In the genomic region with DNA sequence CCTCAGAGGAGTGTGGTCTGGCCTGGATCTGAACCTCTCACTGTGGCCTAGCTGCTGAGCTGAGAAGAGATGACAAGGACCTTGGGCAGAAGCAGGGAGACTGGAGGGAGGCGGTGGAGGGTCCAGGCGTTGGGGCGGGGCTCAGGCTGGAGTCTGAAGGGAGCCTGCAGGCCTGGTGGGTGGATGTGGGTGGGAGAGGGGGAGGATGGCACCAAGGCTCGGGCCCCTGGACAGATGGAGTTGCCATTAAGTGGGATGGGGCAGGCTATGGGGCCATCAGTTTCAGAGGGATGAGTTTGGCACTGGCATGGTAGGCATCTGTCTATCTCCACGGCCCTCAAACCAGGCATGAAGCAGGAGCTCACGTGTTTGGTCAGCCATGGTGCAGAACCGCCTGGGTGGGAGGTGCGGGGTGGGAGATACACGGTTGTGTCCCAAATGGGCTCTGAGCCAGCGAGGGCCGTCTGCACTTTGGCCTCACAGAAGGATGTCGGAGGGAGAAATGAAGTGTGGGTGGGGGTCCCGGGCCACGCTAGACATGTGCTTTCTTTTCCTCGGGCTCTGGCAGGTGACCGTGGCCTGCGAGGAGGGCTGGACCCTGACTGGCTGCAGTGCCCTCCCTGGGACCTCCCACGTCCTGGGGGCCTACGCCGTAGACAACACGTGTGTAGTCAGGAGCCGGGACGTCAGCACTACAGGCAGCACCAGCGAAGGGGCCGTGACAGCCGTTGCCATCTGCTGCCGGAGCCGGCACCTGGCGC, we compare ENCODE assay signal across 22 cellular contexts. TPM values are rescaled to one million over a fixed set of nuclear protein-coding genes. Genes with fewer than 3 reads are reported as not detected.
A peak's percentile ranks its signal among the peaks of the same experiment; 100 is the strongest.
DNase-seq lines count a peak whose midpoint lies in the region; ATAC-seq and TF ChIP-seq lines count a peak whose summit lies in the region.
"Had no signal": no experiment of that assay in that cellular context is flagged by ENCODE, and none has a peak within 500 bp of the region (broad histone marks: within the 10 kb centered on the region; RNA-seq: fewer than 3 reads in every experiment).

No MANE protein-coding gene starts in this region.

- peak; percentile 11 for DNase-seq in GM13976 (ENCODE audit: low spot score)
- peak; percentile 63 for DNase-seq in NCI-H2171 (lab: John Stamatoyannopoulos, UW)
- no peak for DNase-seq in esophagus muscularis mucosa (ENCODE audit: extremely low spot score)
- DNase-seq in stimulated activated effector memory CD8-positive, alpha-beta T cell treated with anti-CD3 and anti-CD28 coated beads, Interleukin-12 subunit alpha, Interleukin-12 subunit beta, amount 100 ng/mL, for 72 hours (ENCODE audit: low spot score in 2 of 2): no peak
- DNase-seq in HEK293T (ENCODE audit: extremely low spot score): no peak
- DNase-seq: activated CD4-positive, alpha-beta T cell treated with anti-CD3 and anti-CD28 coated beads, Interleukin-2, amount 10 ng/mL, durations not matched to agents 24 days and 14 days; activated CD8-positive, alpha-beta memory T cell treated with anti-CD3 and anti-CD28 coated beads, Interleukin-2, amount 10 ng/mL, durations not matched to agents 7 days and 5 days; activated T-cell treated with anti-CD3 and anti-CD28 coated beads, Interleukin-2, amount 50 U/mL, for 72 hours; caudate nucleus; CD4-positive, alpha-beta memory T cell; DND-41; KG1; NCI-H748 treated with DMSO at 0.1 percent for 48 hours; stimulated activated CD4-positive, alpha-beta T cell treated with anti-CD3 and anti-CD28 coated beads, Interleukin-15, amount 100 ng/mL, for 24 hours; transverse colon had no signal

- WGBS in esophagus muscularis mucosa: 94% methylated on average over 26 of the region's 29 CpGs

- in situ Hi-C loops in GM13976 (cut with MboI; ENCODE audit: low sequenced_read_pairs, unreplicated experiment): no loop called here

- TF ChIP-seq EP300 in esophagus muscularis mucosa (IDR thresholded peaks at IDR 0.05): no peak

- H3K36me3 Mint-ChIP-seq in stimulated activated effector memory CD8-positive, alpha-beta T cell treated with anti-CD3 and anti-CD28 coated beads, Interleukin-12 subunit alpha, Interleukin-12 subunit beta, amount 100 ng/mL, for 72 hours: peaks cover 19% of the 10 kb centered on the region

- intact Hi-C loops in esophagus muscularis mucosa (cut with DNase I): no loop called here

- H3K9me3 ChIP-seq in esophagus muscularis mucosa: no peaks in the 10 kb centered on the region
- H3K9me3 ChIP-seq: prostate gland, transverse colon had no signal

- H3K4me1 ChIP-seq in esophagus muscularis mucosa: peaks cover 33 to 65% (median 54%) of the 10 kb centered on the region in 4 donors
- H3K4me1 ChIP-seq: neural progenitor cell had no signal

- H3K4me3 ChIP-seq in esophagus muscularis mucosa: no peak overlapping the region
- H3K4me3 ChIP-seq: neural progenitor cell, prostate gland, transverse colon had no signal

- H3K36me3 ChIP-seq in esophagus muscularis mucosa: peaks cover 0 to 23% (median 14%) of the 10 kb centered on the region in 4 donors

- no peak for TF ChIP-seq CTCF in GM13976 (IDR thresholded peaks at IDR 0.05; ENCODE audit: borderline replicate concordance, control extremely low read depth, extremely low read depth, insufficient read depth, missing control alignments)
- no peak for TF ChIP-seq CTCF in esophagus muscularis mucosa (IDR thresholded peaks at IDR 0.05)

- H3K27me3 ChIP-seq in esophagus muscularis mucosa: no peaks in the 10 kb centered on the region
- H3K27me3 ChIP-seq: neural progenitor cell, transverse colon had no signal

- POLR2A ChIA-PET in HEK293T (lab: Yijun Ruan, JAX): no interaction called here

- peak overlapping the region; percentile 74 for H3K27ac Mint-ChIP-seq in stimulated activated effector memory CD8-positive, alpha-beta T cell treated with anti-CD3 and anti-CD28 coated beads, Interleukin-12 subunit alpha, Interleukin-12 subunit beta, amount 100 ng/mL, for 72 hours
- H3K27ac Mint-ChIP-seq: activated CD8-positive, alpha-beta memory T cell treated with anti-CD3 and anti-CD28 coated beads, Interleukin-2, amount 10 ng/mL, durations not matched to agents 7 days and 5 days; activated naive CD4-positive, alpha-beta T cell treated with anti-CD3 and anti-CD28 coated beads, Interleukin-2, amount 50 U/mL, for 24 hours; CD4-positive, alpha-beta memory T cell had no signal

- no peak for TF ChIP-seq POLR2A in esophagus muscularis mucosa (IDR thresholded peaks at IDR 0.05; ENCODE audit: low read depth)

- H3K9me3 Mint-ChIP-seq in stimulated activated effector memory CD8-positive, alpha-beta T cell treated with anti-CD3 and anti-CD28 coated beads, Interleukin-12 subunit alpha, Interleukin-12 subunit beta, amount 100 ng/mL, for 72 hours: no peaks in the 10 kb centered on the region
- H3K9me3 Mint-ChIP-seq: activated CD4-positive, alpha-beta T cell treated with anti-CD3 and anti-CD28 coated beads, Interleukin-2, amount 10 ng/mL, durations not matched to agents 24 days and 14 days; activated naive CD4-positive, alpha-beta T cell treated with anti-CD3 and anti-CD28 coated beads, Interleukin-2, amount 50 U/mL, for 24 hours; activated T-cell treated with anti-CD3 and anti-CD28 coated beads, Interleukin-2, amount 50 U/mL, for 72 hours; neural progenitor cell had no signal

- peak overlapping the region; percentile 29 to 70 (median 61) for H3K27ac ChIP-seq in esophagus muscularis mucosa (replicated peaks in 1 of 4)
- H3K27ac ChIP-seq: neural progenitor cell, prostate gland, transverse colon, VCaP had no signal

- no peak for ATAC-seq in stimulated activated effector memory CD8-positive, alpha-beta T cell treated with anti-CD3 and anti-CD28 coated beads, Interleukin-12 subunit alpha, Interleukin-12 subunit beta, amount 100 ng/mL, for 72 hours
- ATAC-seq in GM19463 (IDR thresholded peaks at IDR 0.05; ENCODE audit: unreplicated experiment) (no peak), HG03442 (IDR thresholded peaks at IDR 0.05; ENCODE audit: unreplicated experiment) (no peak)
- ATAC-seq: activated CD8-positive, alpha-beta memory T cell treated with anti-CD3 and anti-CD28 coated beads, Interleukin-2, amount 10 ng/mL, durations not matched to agents 7 days and 5 days; activated T-cell treated with anti-CD3 and anti-CD28 coated beads, Interleukin-2, amount 50 U/mL, for 72 hours had no signal

- no peak overlapping the region for H3K4me3 Mint-ChIP-seq in stimulated activated effector memory CD8-positive, alpha-beta T cell treated with anti-CD3 and anti-CD28 coated beads, Interleukin-12 subunit alpha, Interleukin-12 subunit beta, amount 100 ng/mL, for 72 hours
- H3K4me3 Mint-ChIP-seq: activated CD4-positive, alpha-beta T cell treated with anti-CD3 and anti-CD28 coated beads, Interleukin-2, amount 10 ng/mL, durations not matched to agents 24 days and 14 days; activated CD8-positive, alpha-beta memory T cell treated with anti-CD3 and anti-CD28 coated beads, Interleukin-2, amount 10 ng/mL, durations not matched to agents 7 days and 5 days; activated naive CD4-positive, alpha-beta T cell treated with anti-CD3 and anti-CD28 coated beads, Interleukin-2, amount 50 U/mL, for 24 hours; activated T-cell treated with anti-CD3 and anti-CD28 coated beads, Interleukin-2, amount 50 U/mL, for 72 hours; CD4-positive, alpha-beta memory T cell; neural progenitor cell had no signal

- CTCF ChIA-PET in HEK293T (lab: Yijun Ruan, JAX): no interaction called here

- peaks cover 21% of the 10 kb centered on the region for H3K4me1 Mint-ChIP-seq in stimulated activated effector memory CD8-positive, alpha-beta T cell treated with anti-CD3 and anti-CD28 coated beads, Interleukin-12 subunit alpha, Interleukin-12 subunit beta, amount 100 ng/mL, for 72 hours
- H3K4me1 Mint-ChIP-seq: activated naive CD4-positive, alpha-beta T cell treated with anti-CD3 and anti-CD28 coated beads, Interleukin-2, amount 50 U/mL, for 24 hours had no signal

TF ChIP-seq in HEK293T, 16 proteins besides CTCF, POLR2A, EP300 and RAD21:
- TF ChIP-seq ZNF384 (IDR thresholded peaks at IDR 0.05) (no peak), CTBP1 (IDR thresholded peaks at IDR 0.05; ENCODE audit: borderline replicate concordance) (no peak), SP1 (IDR thresholded peaks at IDR 0.05) (no peak), BHLHE40 (IDR thresholded peaks at IDR 0.05; ENCODE audit: borderline replicate concordance) (no peak), TARDBP (IDR thresholded peaks at IDR 0.05) (no peak), LEF1 (IDR thresholded peaks at IDR 0.05; ENCODE audit: borderline replicate concordance) (no peak), SUZ12 (IDR thresholded peaks at IDR 0.05) (no peak), HDGF (IDR thresholded peaks at IDR 0.05; ENCODE audit: borderline replicate concordance) (no peak), FOXK2 (IDR thresholded peaks at IDR 0.05) (no peak), ARNT (IDR thresholded peaks at IDR 0.05) (no peak), FOXM1 (IDR thresholded peaks at IDR 0.05; ENCODE audit: borderline replicate concordance) (no peak), FOXA1 (IDR thresholded peaks at IDR 0.05) (no peak), ELF4 (IDR thresholded peaks at IDR 0.05) (no peak), L3MBTL2 (conservative IDR thresholded peaks at IDR 0.05) (no peak), NFRKB (IDR thresholded peaks at IDR 0.05) (no peak)
- TF ChIP-seq, protein P1, sequence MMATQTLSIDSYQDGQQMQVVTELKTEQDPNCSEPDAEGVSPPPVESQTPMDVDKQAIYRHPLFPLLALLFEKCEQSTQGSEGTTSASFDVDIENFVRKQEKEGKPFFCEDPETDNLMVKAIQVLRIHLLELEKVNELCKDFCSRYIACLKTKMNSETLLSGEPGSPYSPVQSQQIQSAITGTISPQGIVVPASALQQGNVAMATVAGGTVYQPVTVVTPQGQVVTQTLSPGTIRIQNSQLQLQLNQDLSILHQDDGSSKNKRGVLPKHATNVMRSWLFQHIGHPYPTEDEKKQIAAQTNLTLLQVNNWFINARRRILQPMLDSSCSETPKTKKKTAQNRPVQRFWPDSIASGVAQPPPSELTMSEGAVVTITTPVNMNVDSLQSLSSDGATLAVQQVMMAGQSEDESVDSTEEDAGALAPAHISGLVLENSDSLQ (IDR thresholded peaks at IDR 0.05): no peak

RNA-seq across cellular contexts. Expression of gene PCSK9, which starts 23.6 kb away (rescaled TPM):
- total RNA-seq in esophagus muscularis mucosa: under 1 TPM in 2 of 4 donors, not detected in 2; 0.17 to 0.29 TPM
- total RNA-seq: activated CD4-positive, alpha-beta T cell treated with anti-CD3 and anti-CD28 coated beads, Interleukin-2, amount 10 ng/mL, durations not matched to agents 24 days and 14 days; activated T-cell treated with anti-CD3 and anti-CD28 coated beads, Interleukin-2, amount 50 U/mL, for 72 hours; CD4-positive, alpha-beta memory T cell; lung microvascular endothelial cell had no signal

Comparison
In these comparisons a context has a peak if more than half of its experiments do, and no peak if none do; other contexts are left out.
1. DNase-seq: peak in GM13976 (single experiment) and NCI-H2171 (single experiment); none in esophagus muscularis mucosa (single experiment), stimulated activated effector memory CD8-positive, alpha-beta T cell treated with anti-CD3 and anti-CD28 coated beads, Interleukin-12 subunit alpha, Interleukin-12 subunit beta, amount 100 ng/mL, for 72 hours (0 of 2) and HEK293T (single experiment).